Comparison of ENCODE assay signal across 9 cellular contexts in genomic region chr10:116669832-116670644, GRCh38. TPM values are rescaled to one million over a fixed set of nuclear protein-coding genes. Genes with fewer than 3 reads are reported as not detected.
DNase-seq lines count a peak whose midpoint lies in the region; ATAC-seq lines count a peak whose summit lies in the region.
"Had no signal": no experiment of that assay in that cellular context is flagged by ENCODE, and none has a peak within 500 bp of the region (broad histone marks: within the 10 kb centered on the region; RNA-seq: fewer than 3 reads in every experiment).

No MANE protein-coding gene starts in this region.

- H3K14ac ChIP-seq in trophoblast cell (ENCODE audit: low read length) = peak overlapping the region; percentile 89

- peaks cover 5% of the 10 kb centered on the region for H3K79me1 ChIP-seq in trophoblast cell (ENCODE audit: low read length)

- DNase-seq in DMS79 treated with DMSO at 0.1 percent for 48 hours (lab: John Stamatoyannopoulos, UW) (peak; percentile 49), SK-N-DZ (ENCODE audit: low spot score) (peak; percentile 61), iPS DF 19.7 (ENCODE audit: low read depth, low spot score) (peak; percentile 80), trophoblast cell (no peak), germinal center (ENCODE audit: low spot score) (no peak), HAP-1 (ENCODE audit: low spot score in 2 of 2) (no peak)
- DNase-seq: CD4-positive, CD25-positive, alpha-beta regulatory T cell had no signal

- H3K4me3 ChIP-seq in trophoblast cell (ENCODE audit: low read depth, low read length) (peak overlapping the region; percentile 81), HAP-1 (no peak overlapping the region)

- no CpG with 5 or more reads among the region's 41 CpGs for WGBS in trophoblast cell (ENCODE audit: extremely low coverage, insufficient coverage, insufficient read length)

- H3K9me3 ChIP-seq in trophoblast cell (ENCODE audit: insufficient read depth, low read depth, low read length) (no peaks in the 10 kb centered on the region), HAP-1 (no peaks in the 10 kb centered on the region)

- H3K27me3 ChIP-seq in trophoblast cell (ENCODE audit: insufficient read depth, low read length) (no peaks in the 10 kb centered on the region), HAP-1 (ENCODE audit: low read depth) (no peaks in the 10 kb centered on the region)

- H2BK12ac ChIP-seq in trophoblast cell (ENCODE audit: low read length) = peak overlapping the region; percentile 65

- H2AK5ac ChIP-seq in trophoblast cell (ENCODE audit: low read length) = no peak overlapping the region

- peak overlapping the region; percentile 81 for H2BK120ac ChIP-seq in trophoblast cell (ENCODE audit: insufficient read depth, low read length, poor library complexity)

- peak overlapping the region; percentile 59 for H4K12ac ChIP-seq in trophoblast cell (ENCODE audit: low read depth, low read length)

- H2AFZ ChIP-seq in trophoblast cell (ENCODE audit: insufficient read depth, low read length, poor library complexity) = peak overlapping the region; percentile 97

- peak overlapping the region; percentile 67 for H3K9ac ChIP-seq in trophoblast cell (ENCODE audit: low read length)

- H2BK5ac ChIP-seq in trophoblast cell (ENCODE audit: low read depth, low read length, poor library complexity) = peak overlapping the region; percentile 90

- in situ Hi-C loops in HAP-1 (cut with MboI; ENCODE audit: low sequenced_read_pairs) = no loop called here

- H3K4me2 ChIP-seq in trophoblast cell (ENCODE audit: low read length) = peak overlapping the region; percentile 57

- H3K36me3 ChIP-seq in trophoblast cell (ENCODE audit: control insufficient read depth in 1 of 2, insufficient read depth in 2 of 2, low read length in 2 of 2) = peaks cover 14 to 18% of the 10 kb centered on the region in 2 experiments
- H3K36me3 ChIP-seq in HAP-1 (replicated peaks) = no peaks in the 10 kb centered on the region

- peak overlapping the region; percentile 85 for H4K8ac ChIP-seq in trophoblast cell (ENCODE audit: low read depth, low read length)

- H3K79me2 ChIP-seq in trophoblast cell (ENCODE audit: control insufficient read depth, insufficient read depth, low read length, poor library complexity) = peaks cover 7% of the 10 kb centered on the region

- H4K91ac ChIP-seq in trophoblast cell (ENCODE audit: low read depth, low read length) = peak overlapping the region; percentile 90

- ATAC-seq in GM21528 (IDR thresholded peaks at IDR 0.05; ENCODE audit: low FRiP score, unreplicated experiment) (no peak), HG03095 (IDR thresholded peaks at IDR 0.05; ENCODE audit: unreplicated experiment) (no peak)

- H3K4ac ChIP-seq in trophoblast cell (ENCODE audit: low read depth, low read length) = peak overlapping the region; percentile 93

- H3K18ac ChIP-seq in trophoblast cell (ENCODE audit: low read length) = peak overlapping the region; percentile 96

- H3K4me1 ChIP-seq in trophoblast cell (ENCODE audit: control insufficient read depth in 1 of 2, insufficient read depth in 2 of 2, low read length in 2 of 2) (peaks cover 12 to 21% of the 10 kb centered on the region in 2 experiments), HAP-1 (peaks cover 4% of the 10 kb centered on the region; the same call in 1 of the 2 replicates)

- H3K23ac ChIP-seq in trophoblast cell (ENCODE audit: low read length) = no peak overlapping the region

- no peak overlapping the region for H3K27ac ChIP-seq in trophoblast cell (ENCODE audit: low read depth, low read length)

RNA-seq across cellular contexts. Expression of gene PNLIPRP2, which starts 49.3 kb away (rescaled TPM):
- not detected in 2 replicates for polyA plus RNA-seq in SK-N-DZ (2014; cell fraction: cytosol; rRNA removed)
- not detected in 2 replicates for polyA plus RNA-seq in SK-N-DZ (2014; cell fraction: nucleus; rRNA removed)
- polyA plus RNA-seq in trophoblast cell (2013) = not detected in 2 replicates
- polyA plus RNA-seq: CD4-positive, CD25-positive, alpha-beta regulatory T cell had no signal

Comparison
In these comparisons a context has a peak if more than half of its experiments do, and no peak if none do; other contexts are left out.
1. DNase-seq: peak in DMS79 treated with DMSO at 0.1 percent for 48 hours (single experiment), SK-N-DZ (single experiment) and iPS DF 19.7 (single experiment); none in trophoblast cell (0 of 2), germinal center (single experiment) and HAP-1 (0 of 2).